8 cellular contexts compared by ENCODE assay signal in genomic region chr6:29941476-29941875, GRCh38. TPM values are rescaled to one million over a fixed set of nuclear protein-coding genes. Genes with fewer than 3 reads are reported as not detected.
DNase-seq lines count a peak whose midpoint lies in the region; ATAC-seq, FAIRE-seq and TF ChIP-seq lines count a peak whose summit lies in the region.

No MANE protein-coding gene starts in this region.

- H3K4me2 ChIP-seq in PC-3 (ENCODE audit: low read length), result peak overlapping the region; percentile 90
- peak overlapping the region; percentile 61 for H3K4me2 ChIP-seq in endothelial cell of umbilical vein (ENCODE audit: insufficient read depth, low read length)

- H3K27ac ChIP-seq in PC-3 (ENCODE audit: low read length) (no peak overlapping the region), endothelial cell of umbilical vein (ENCODE audit: insufficient read depth, low read depth, low read length) (no peak overlapping the region), rectal smooth muscle tissue (ENCODE audit: low read depth, low read length) (peak overlapping the region; percentile 78)

- dilution Hi-C loops in endothelial cell of umbilical vein (cut with MboI; ENCODE audit: extremely low pct_ligation_motif_present, low sequenced_read_pairs), result no loop called here

- TF ChIP-seq POLR2A in endothelial cell of umbilical vein (IDR thresholded peaks at IDR 0.05; ENCODE audit: low read depth, low read length), result no peak

- H3K36me3 ChIP-seq in PC-3 (ENCODE audit: low read depth, low read length) (peaks cover 4% of the 10 kb centered on the region; the same call in 1 of the 2 replicates), endothelial cell of umbilical vein (ENCODE audit: control insufficient read depth in 2 of 2, extremely low read depth in 1 of 2, insufficient read depth in 2 of 2, low read length in 2 of 2) (peaks cover 0 to 9% of the 10 kb centered on the region in 2 experiments), rectal smooth muscle tissue (ENCODE audit: control insufficient read depth, insufficient read depth, low read length) (peaks cover 7% of the 10 kb centered on the region)

- peaks cover 10% of the 10 kb centered on the region for H3K79me2 ChIP-seq in PC-3 (ENCODE audit: low read length)
- H3K79me2 ChIP-seq in endothelial cell of umbilical vein (ENCODE audit: control insufficient read depth, insufficient read depth, low read length), result peaks cover 9% of the 10 kb centered on the region

- peak overlapping the region; percentile 87 for H3K4me3 ChIP-seq in PC-3 (ENCODE audit: low read length)
- peak overlapping the region in 1 of 3 experiments; percentile 55 for H3K4me3 ChIP-seq in endothelial cell of umbilical vein (replicated peaks in 1 of 3; ENCODE audit: insufficient read depth in 1 of 3, low read depth in 1 of 3, low read length in 3 of 3)
- peak overlapping the region; percentile 52 for H3K4me3 ChIP-seq in rectal smooth muscle tissue (ENCODE audit: low read length)

- no peaks in the 10 kb centered on the region for H3K9me3 ChIP-seq in PC-3 (ENCODE audit: low read length)
- H3K9me3 ChIP-seq in endothelial cell of umbilical vein (replicated peaks; ENCODE audit: control insufficient read depth, insufficient read depth, low read length), result no peaks in the 10 kb centered on the region

- H3K4me1 ChIP-seq in PC-3 (ENCODE audit: insufficient read depth, low read length) (0 out of 2 replicates have a peak, but pooled peaks cover 14% of the 10 kb centered on the region), endothelial cell of umbilical vein (ENCODE audit: control insufficient read depth, extremely low read depth, insufficient read depth, low read length) (no peaks in the 10 kb centered on the region), rectal smooth muscle tissue (ENCODE audit: control insufficient read depth, insufficient read depth, low read length) (peaks cover 3% of the 10 kb centered on the region)

- H4K20me1 ChIP-seq in PC-3 (ENCODE audit: low read length), result no peaks in the 10 kb centered on the region
- no peaks in the 10 kb centered on the region for H4K20me1 ChIP-seq in endothelial cell of umbilical vein (replicated peaks; ENCODE audit: control insufficient read depth, extremely low read depth, insufficient read depth, low read length)

- H3K9me2 ChIP-seq in PC-3 (replicated peaks; ENCODE audit: low read length), result no peaks in the 10 kb centered on the region

- peak overlapping the region; percentile 76 for H3K9ac ChIP-seq in PC-3 (ENCODE audit: low read length)
- no peak overlapping the region for H3K9ac ChIP-seq in endothelial cell of umbilical vein (replicated peaks; ENCODE audit: extremely low read depth, insufficient read depth, low read length)
- no peak overlapping the region for H3K9ac ChIP-seq in rectal smooth muscle tissue (ENCODE audit: low read length)

- no peaks in the 10 kb centered on the region for H3K27me3 ChIP-seq in PC-3 (ENCODE audit: low read length)
- peaks cover 0 to 1% of the 10 kb centered on the region in 2 experiments for H3K27me3 ChIP-seq in endothelial cell of umbilical vein (ENCODE audit: control insufficient read depth in 2 of 2, insufficient read depth in 2 of 2, low read length in 2 of 2)
- H3K27me3 ChIP-seq in rectal smooth muscle tissue (ENCODE audit: control insufficient read depth, insufficient read depth, low read length), result no peaks in the 10 kb centered on the region

- no peaks in the 10 kb centered on the region for H3F3A ChIP-seq in PC-3 (ENCODE audit: low read length, unreplicated experiment)

- CTCF ChIA-PET in PC-3 (lab: Charles Lee) (no interaction called here), endothelial cell of umbilical vein (lab: Charles Lee) (interaction anchor here (0.9 to 1.2 kb wide), 2 partner anchors 16 to 94 kb away, joined by 3 to 5 read pairs; no protein-coding TSS in a partner anchor)

- peak; percentile 56 for DNase-seq in ELR (ENCODE audit: low read depth)
- DNase-seq in PC-3, result no peak
- peak; percentile 5 for DNase-seq in endothelial cell of umbilical vein (ENCODE audit: low read depth, low spot score)
- no peak for DNase-seq in LoVo (ENCODE audit: low spot score)
- DNase-seq in NCI-H2227 treated with DMSO at 0.1 percent for 48 hours (lab: John Stamatoyannopoulos, UW), result no peak

- POLR2A ChIA-PET in PC-3 (lab: Charles Lee; ENCODE audit: unreplicated experiment) (interaction anchor here (0.7 kb wide), 1 partner anchor 64 kb away, joined by 3 read pairs; no protein-coding TSS in a partner anchor), endothelial cell of umbilical vein (lab: Charles Lee) (no interaction called here)

- intact Hi-C loops in PC-3 (cut with micrococcal nuclease), result no loop called here
- intact Hi-C loops in endothelial cell of umbilical vein (cut with micrococcal nuclease), result loop anchor here (1.0 kb wide), 1 partner anchor 54 kb away; no protein-coding TSS in a partner anchor

- FAIRE-seq in endothelial cell of umbilical vein (lab: Jason Lieb, UNC), result no peak

- H2AFZ ChIP-seq in PC-3 (ENCODE audit: low read length) (peak overlapping the region; percentile 86), endothelial cell of umbilical vein (ENCODE audit: low read depth, low read length) (peak overlapping the region; percentile 89)

- BruUV-seq in PC-3 (replicated peaks; lab: Mats Ljungman, UMichigan), result no TSS peak
- no TSS peak for BruUV-seq in endothelial cell of umbilical vein (replicated peaks; lab: Mats Ljungman, UMichigan)

- ATAC-seq in PC-3 (no peak), GM18867 (IDR thresholded peaks at IDR 0.05; ENCODE audit: unreplicated experiment) (no peak), HG02840 (IDR thresholded peaks at IDR 0.05; ENCODE audit: low FRiP score, unreplicated experiment) (no peak)

- H3K9me1 ChIP-seq in endothelial cell of umbilical vein (replicated peaks; ENCODE audit: control insufficient read depth, extremely low read depth, insufficient read depth, low read length), result no peaks in the 10 kb centered on the region

- TF ChIP-seq CTCF in PC-3 (conservative IDR thresholded peaks at IDR 0.05; ENCODE audit: low read depth, low read length) (no peak), endothelial cell of umbilical vein (IDR thresholded peaks at IDR 0.05; ENCODE audit: extremely low read depth in 1 of 2, insufficient read depth in 1 of 2, low read depth in 1 of 2, low read length in 2 of 2) (no peak)

TF ChIP-seq in endothelial cell of umbilical vein, 7 proteins besides CTCF, POLR2A, EP300 and RAD21:
- TF ChIP-seq JUN (IDR thresholded peaks at IDR 0.05; ENCODE audit: borderline replicate concordance, insufficient read depth, insufficient read length, low read depth) (no peak), EZH2 (IDR thresholded peaks at IDR 0.05; ENCODE audit: borderline replicate concordance, low read depth, low read length, severe bottlenecking) (no peak)
TF ChIP-seq in endothelial cell of umbilical vein: peak in this region for 0.

RNA-seq across cellular contexts. Expression of gene HLA-A, which starts 0.9 kb away (rescaled TPM):
- total RNA-seq in PC-3 (2014; rRNA removed) (426 and 435 TPM in 2 replicates), endothelial cell of umbilical vein (153 and 294 TPM in 2 replicates)
- polyA plus RNA-seq in endothelial cell of umbilical vein, result 822 and 905 TPM in 2 replicates
- polyA plus RNA-seq in endothelial cell of umbilical vein (2011; cell fraction: cytosol; rRNA removed), result 512 and 643 TPM in 2 replicates
- 369 and 390 TPM in 2 replicates for polyA plus RNA-seq in endothelial cell of umbilical vein (2011; cell fraction: nucleus; rRNA removed)
- polyA plus RNA-seq in endothelial cell of umbilical vein (2012), result 170 and 221 TPM in 2 replicates
- 325 and 350 TPM in 2 replicates for polyA minus RNA-seq in endothelial cell of umbilical vein
- polyA minus RNA-seq in endothelial cell of umbilical vein (2011; cell fraction: cytosol; rRNA and poly(A)+ RNA removed), result 182 TPM
- polyA minus RNA-seq in endothelial cell of umbilical vein (2011; cell fraction: nucleus; rRNA and poly(A)+ RNA removed), result 53.4 and 89.2 TPM in 2 replicates

Comparison
In these comparisons a context has a peak if more than half of its experiments do, and no peak if none do; other contexts are left out.
1. DNase-seq: peak in ELR (single experiment) and endothelial cell of umbilical vein (single experiment); none in PC-3 (single experiment), LoVo (single experiment) and NCI-H2227 treated with DMSO at 0.1 percent for 48 hours (single experiment).